ENCODE assay signal across 22 cellular contexts in genomic region chrX:9447906-9448305, GRCh38.
"Had no signal": no experiment of that assay in that cellular context is flagged by ENCODE, and none has a peak within 500 bp of the region (broad histone marks: within the 10 kb centered on the region; RNA-seq: fewer than 3 reads in every experiment).

No MANE protein-coding gene starts in this region.

- DNase-seq: cortex of kidney; dorsolateral prefrontal cortex; effector CD8-positive, alpha-beta T cell; immature natural killer cell; left cardiac atrium; left ventricle myocardium superior; mesenchymal stem cell; midbrain; naive thymus-derived CD4-positive, alpha-beta T cell; posterior cingulate gyrus; stimulated activated CD4-positive, alpha-beta T cell treated with anti-CD3 and anti-CD28 coated beads, Interleukin-2, amount 100 ng/mL, for 24 hours; stimulated activated CD4-positive, alpha-beta T cell treated with anti-CD3 and anti-CD28 coated beads, Interleukin-4, amount 100 ng/mL, for 4 hours; stimulated activated naive B cell treated with anti-CD40 and anti-IgM and Interleukin-4, amounts not matched to agents 10 μg/mL and 1 μg/mL and 100 μg/mL, for 72 hours; stimulated activated naive CD8-positive, alpha-beta T cell treated with anti-CD3 and anti-CD28 coated beads, Interleukin-15, amount 100 ng/mL, for 72 hours; transverse colon had no signal

- H3K27ac Mint-ChIP-seq: immature natural killer cell; naive thymus-derived CD4-positive, alpha-beta T cell; stimulated activated naive B cell treated with anti-CD40 and anti-IgM and Interleukin-4, amounts not matched to agents 10 μg/mL and 1 μg/mL and 100 μg/mL, for 72 hours; stimulated activated naive CD8-positive, alpha-beta T cell treated with anti-CD3 and anti-CD28 coated beads, Interleukin-15, amount 100 ng/mL, for 72 hours had no signal

- H3K27me3 Mint-ChIP-seq: naive thymus-derived CD4-positive, alpha-beta T cell; stimulated activated naive CD8-positive, alpha-beta T cell treated with anti-CD3 and anti-CD28 coated beads, Interleukin-15, amount 100 ng/mL, for 72 hours had no signal

- H3K4me3 ChIP-seq: dorsolateral prefrontal cortex, esophagus muscularis mucosa, lung, skin epidermis, thoracic aorta, transverse colon had no signal

- H3K4me1 Mint-ChIP-seq: immature natural killer cell had no signal

- H3K9me3 Mint-ChIP-seq: immature natural killer cell; stimulated activated naive B cell treated with anti-CD40 and anti-IgM and Interleukin-4, amounts not matched to agents 10 μg/mL and 1 μg/mL and 100 μg/mL, for 72 hours; stimulated activated naive CD8-positive, alpha-beta T cell treated with anti-CD3 and anti-CD28 coated beads, Interleukin-15, amount 100 ng/mL, for 72 hours had no signal

- FAIRE-seq: keratinocyte had no signal

- H3K4me3 Mint-ChIP-seq: immature natural killer cell; naive thymus-derived CD4-positive, alpha-beta T cell; stimulated activated naive B cell treated with anti-CD40 and anti-IgM and Interleukin-4, amounts not matched to agents 10 μg/mL and 1 μg/mL and 100 μg/mL, for 72 hours; stimulated activated naive CD8-positive, alpha-beta T cell treated with anti-CD3 and anti-CD28 coated beads, Interleukin-15, amount 100 ng/mL, for 72 hours had no signal

- ATAC-seq: foreskin keratinocyte; left cardiac atrium; left ventricle myocardium superior; naive thymus-derived CD4-positive, alpha-beta T cell; sciatic nerve; stimulated activated naive B cell treated with anti-CD40 and anti-IgM and Interleukin-4, amounts not matched to agents 10 μg/mL and 1 μg/mL and 100 μg/mL, for 72 hours; stimulated activated naive CD8-positive, alpha-beta T cell treated with anti-CD3 and anti-CD28 coated beads, Interleukin-15, amount 100 ng/mL, for 72 hours had no signal

- H3K27me3 ChIP-seq: esophagus muscularis mucosa, foreskin keratinocyte, transverse colon had no signal

- H3K36me3 Mint-ChIP-seq: immature natural killer cell; stimulated activated naive B cell treated with anti-CD40 and anti-IgM and Interleukin-4, amounts not matched to agents 10 μg/mL and 1 μg/mL and 100 μg/mL, for 72 hours had no signal

- H3K9me3 ChIP-seq: esophagus muscularis mucosa, thoracic aorta, transverse colon had no signal

- H3K36me3 ChIP-seq: esophagus muscularis mucosa, thoracic aorta, transverse colon had no signal

- H3K4me1 ChIP-seq: esophagus muscularis mucosa, foreskin keratinocyte, transverse colon had no signal

- H3K27ac ChIP-seq: dorsolateral prefrontal cortex, esophagus muscularis mucosa, foreskin keratinocyte, skin epidermis, thoracic aorta, transverse colon had no signal
